In genomic region chr9:97889941-97890557, GRCh38 we compare ENCODE assay signal across 8 cellular contexts. TPM values are rescaled to one million over a fixed set of nuclear protein-coding genes. Genes with fewer than 3 reads are reported as not detected.
DNase-seq lines count a peak whose midpoint lies in the region; ATAC-seq lines count a peak whose summit lies in the region.

No MANE protein-coding gene starts in this region.

- DNase-seq in GM03348 (ENCODE audit: low spot score) (peak; percentile 61), NCI-H460 (ENCODE audit: extremely low read depth, low read depth) (peak; percentile 29), activated T-helper 1 cell treated with Interleukin-2 at 50 U/mL for 16 hours (ENCODE audit: low read depth) (peak; percentile 44), left cardiac atrium (peak; percentile 36)
- DNase-seq in stimulated activated CD4-positive, alpha-beta T cell treated with anti-CD3 and anti-CD28 coated beads, Interleukin-4, amount 100 ng/mL, for 48 hours (ENCODE audit: low read depth in 2 of 2) = peak; percentile 51 to 71

- intact Hi-C loops in left cardiac atrium (cut with DNase I) = no loop called here

- ATAC-seq in left cardiac atrium (no peak), HG02588 (IDR thresholded peaks at IDR 0.05; ENCODE audit: unreplicated experiment) (no peak), GM21423 (IDR thresholded peaks at IDR 0.05; ENCODE audit: unreplicated experiment) (no peak), GM18517 (IDR thresholded peaks at IDR 0.05; ENCODE audit: unreplicated experiment) (no peak)

RNA-seq across cellular contexts. Expression of gene TRMO, which starts 32.3 kb away (rescaled TPM):
- total RNA-seq in NCI-H460 (2014; rRNA removed; shearing (Covaris generic)) = 19.6 and 21.8 TPM in 2 replicates
- 13.7 and 25.7 TPM in 2 replicates for polyA plus RNA-seq in NCI-H460 (2014; cell fraction: nucleus; rRNA removed)
- total RNA-seq in left cardiac atrium = 1 to 10 TPM; 7.0 to 8.2 TPM

RNA-seq across cellular contexts. Expression of gene FOXE1, which starts 37.0 kb away (rescaled TPM):
- 0.05 and 0.26 TPM in 2 replicates for total RNA-seq in NCI-H460 (2014; rRNA removed; shearing (Covaris generic))
- 0.22 TPM in 1 of 2 replicates, not detected in the other for polyA plus RNA-seq in NCI-H460 (2014; cell fraction: nucleus; rRNA removed)
- not detected for total RNA-seq in left cardiac atrium

RNA-seq across cellular contexts. Expression of gene HEMGN, which starts 47.9 kb away (rescaled TPM):
- total RNA-seq in NCI-H460 (2014; rRNA removed; shearing (Covaris generic)) = not detected in 2 replicates
- polyA plus RNA-seq in NCI-H460 (2014; cell fraction: nucleus; rRNA removed) = not detected in 2 replicates
- total RNA-seq in left cardiac atrium = under 1 TPM in 1 of 2 donors, not detected in 1; 0.10 TPM
